28 cellular contexts compared by ENCODE assay signal in the genomic region with DNA sequence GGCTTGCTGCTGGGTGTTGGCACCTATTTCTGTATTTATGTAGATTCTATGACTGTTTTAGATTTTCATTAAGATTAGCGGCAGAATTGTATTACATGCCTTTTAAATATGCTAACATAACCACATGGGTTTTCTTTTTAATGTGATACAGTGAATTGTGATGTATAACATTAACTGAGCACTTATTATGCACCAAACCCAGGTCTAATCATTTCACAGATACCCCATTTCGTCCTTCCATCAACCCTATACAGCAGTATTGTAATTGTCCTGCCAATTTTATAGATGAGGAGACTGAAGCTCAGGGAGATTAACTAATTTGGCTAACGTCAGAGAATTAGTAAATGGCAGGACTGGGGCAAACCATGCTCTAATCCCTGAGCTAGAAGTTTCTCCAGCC. TPM values are rescaled to one million over a fixed set of nuclear protein-coding genes. Genes with fewer than 3 reads are reported as not detected.
DNase-seq lines count a peak whose midpoint lies in the region; ATAC-seq, FAIRE-seq and TF ChIP-seq lines count a peak whose summit lies in the region.
"Had no signal": no experiment of that assay in that cellular context is flagged by ENCODE, and none has a peak within 500 bp of the region (broad histone marks: within the 10 kb centered on the region; RNA-seq: fewer than 3 reads in every experiment).

No MANE protein-coding gene starts in this region.

- H3K4ac ChIP-seq in trophoblast cell (ENCODE audit: low read depth, low read length), result no peak overlapping the region

- in situ Hi-C loops in GM12878 (cut with MboI), result no loop called here

- no peak overlapping the region for H4K12ac ChIP-seq in trophoblast cell (ENCODE audit: low read depth, low read length)

- H3K36me3 ChIP-seq in GM12878 (ENCODE audit: control insufficient read depth in 2 of 2, insufficient read depth in 2 of 2, low read length in 1 of 2), result no peaks in the 10 kb centered on the region
- H3K36me3 ChIP-seq in trophoblast cell (ENCODE audit: control insufficient read depth in 1 of 2, insufficient read depth in 2 of 2, low read length in 2 of 2), result no peaks in the 10 kb centered on the region

- BruUV-seq in GM12878 (replicated peaks; lab: Mats Ljungman, UMichigan), result TSS peak; percentile 19

- TF ChIP-seq EP300 in A549 (IDR thresholded peaks at IDR 0.05) (no peak), GM12878 (IDR thresholded peaks at IDR 0.05; ENCODE audit: borderline replicate concordance in 1 of 2, control insufficient read depth in 1 of 2, low read depth in 2 of 2, low read length in 2 of 2) (no peak)

- H3K9me3 ChIP-seq in A549 (no peaks in the 10 kb centered on the region), GM12878 (replicated peaks; ENCODE audit: control insufficient read depth, insufficient read depth, low read length) (no peaks in the 10 kb centered on the region), trophoblast cell (ENCODE audit: insufficient read depth, low read depth, low read length) (no peaks in the 10 kb centered on the region)
- H3K9me3 ChIP-seq: Caco-2, SJSA1 had no signal

- H3K27ac ChIP-seq in A549 (no peak overlapping the region; a peak in 1 of 6 replicates), GM12878 (ENCODE audit: control insufficient read depth, insufficient read depth) (no peak overlapping the region), trophoblast cell (ENCODE audit: low read depth, low read length) (peak overlapping the region; percentile 64)
- H3K27ac ChIP-seq: SJSA1 had no signal

- H3K4me3 ChIP-seq in A549, result no peak overlapping the region
- H3K4me3 ChIP-seq in GM12878, result no peak overlapping the region
- no peak overlapping the region for H3K4me3 ChIP-seq in trophoblast cell (ENCODE audit: low read depth, low read length)
- H3K4me3 ChIP-seq: SJSA1 had no signal

- TF ChIP-seq RAD21 in A549 (conservative IDR thresholded peaks at IDR 0.05 in 1 of 2, IDR thresholded peaks at IDR 0.05 in 1 of 2) (no peak), GM12878 (IDR thresholded peaks at IDR 0.05; ENCODE audit: insufficient read depth, low read depth, low read length) (no peak)

- FAIRE-seq in A549 (lab: Jason Lieb, UNC) (no peak), GM12891 (lab: Jason Lieb, UNC) (peak; percentile 23), GM12878 (lab: Jason Lieb, UNC) (no peak)
- FAIRE-seq: GM19239 had no signal

- SMC1A ChIA-PET in GM12878 (lab: Charles Lee; ENCODE audit: uncharacterized antibody, unreplicated experiment), result interaction anchor here (0.7 kb wide), 1 partner anchor 31 kb away, joined by 3 read pairs; no protein-coding TSS in a partner anchor

- no peak for ATAC-seq in A549
- no peak for ATAC-seq in GM12878
- ATAC-seq in GM21717 (IDR thresholded peaks at IDR 0.05; ENCODE audit: unreplicated experiment), result no peak
- ATAC-seq in HG02852 (IDR thresholded peaks at IDR 0.05; ENCODE audit: unreplicated experiment), result no peak
- ATAC-seq in HG02610 (IDR thresholded peaks at IDR 0.05; ENCODE audit: unreplicated experiment), result no peak
- ATAC-seq: CD8-positive, alpha-beta T cell; T-cell had no signal

- CTCF ChIA-PET in A549 (lab: Yijun Ruan, JAX), result interaction anchor here (2.0 kb wide), 1 partner anchor 13 kb away, joined by 6 read pairs; no protein-coding TSS in a partner anchor
- CTCF ChIA-PET in GM12878 (lab: Yijun Ruan, JAX), result interaction anchor here (1.4 to 1.5 kb wide), 2 partner anchors 8 to 58 kb away, joined by 3 to 4 read pairs; no protein-coding TSS in a partner anchor

- H4K20me1 ChIP-seq in GM12878 (ENCODE audit: control insufficient read depth, insufficient read depth), result no peaks in the 10 kb centered on the region

- no peak overlapping the region for H2AK5ac ChIP-seq in trophoblast cell (ENCODE audit: low read length)

- H2BK120ac ChIP-seq in trophoblast cell (ENCODE audit: insufficient read depth, low read length, poor library complexity), result no peak overlapping the region

- H3K4me2 ChIP-seq in A549 (0 out of 3 replicates have a peak overlapping the region, but pooled peaks have one; percentile 13), GM12878 (ENCODE audit: control insufficient read depth, insufficient read depth) (no peak overlapping the region), trophoblast cell (ENCODE audit: low read length) (peak overlapping the region; percentile 8)

- H4K8ac ChIP-seq in trophoblast cell (ENCODE audit: low read depth, low read length), result no peak overlapping the region

- DNase-seq in A549 (ENCODE audit: low read depth in 1 of 2, low spot score in 1 of 2) (no peak), GM12891 (ENCODE audit: insufficient read length, low spot score) (no peak), GM12878 (ENCODE audit: low read depth, low spot score) (no peak), trophoblast cell (no peak)
- no peak for DNase-seq in stimulated activated CD4-positive, alpha-beta T cell treated with anti-CD3 and anti-CD28 coated beads, Interleukin-2, amount 100 ng/mL, for 24 hours
- DNase-seq: C1 segment of cervical spinal cord; Caco-2; CD8-positive, alpha-beta T cell; EL; GDM1; H9; HFFc6; NCI-H1092; NCI-H1417 treated with DMSO at 0.1 percent for 48 hours; NCI-H1694 treated with DMSO at 0.1 percent for 48 hours; NCI-H2081 treated with DMSO at 0.1 percent for 48 hours; NCI-H2171; NCI-H226; NCI-H524; NCI-H774; Right ventricle myocardium superior; RPMI8226; T-cell had no signal

- no peak overlapping the region for H2AFZ ChIP-seq in GM12878 (ENCODE audit: control insufficient read depth, low read depth, low read length)
- no peak overlapping the region for H2AFZ ChIP-seq in trophoblast cell (ENCODE audit: insufficient read depth, low read length, poor library complexity)

- H3K18ac ChIP-seq in trophoblast cell (ENCODE audit: low read length), result no peak overlapping the region

- H3K79me1 ChIP-seq in trophoblast cell (ENCODE audit: low read length), result peaks cover 5% of the 10 kb centered on the region

- no peak overlapping the region for H2BK12ac ChIP-seq in trophoblast cell (ENCODE audit: low read length)

- POLR2A ChIA-PET in A549 (lab: Yijun Ruan, JAX), result no interaction called here
- POLR2A ChIA-PET in GM12878 (lab: Charles Lee), result no interaction called here

- RAD21 ChIA-PET in GM12878 (lab: Charles Lee; ENCODE audit: unreplicated experiment), result no interaction called here

- H3K23ac ChIP-seq in trophoblast cell (ENCODE audit: low read length), result no peak overlapping the region

- H4K91ac ChIP-seq in trophoblast cell (ENCODE audit: low read depth, low read length), result no peak overlapping the region

- TF ChIP-seq CTCF in A549 (IDR thresholded peaks at IDR 0.05) (no peak), GM12878 (IDR thresholded peaks at IDR 0.05 in 2 of 3, conservative IDR thresholded peaks at IDR 0.05 in 1 of 3; ENCODE audit: control insufficient read depth in 2 of 3, extremely low read depth in 1 of 3, insufficient read depth in 1 of 3, low read depth in 3 of 3, low read length in 3 of 3) (no peak)

- 88% methylated on average over 3 of the region's 3 CpGs for WGBS in A549 (ENCODE audit: missing lambda C conversion rate)
- WGBS in GM12878 (ENCODE audit: insufficient coverage, insufficient replicate concordance, low lambda C conversion rate, missing lambda C conversion rate), result 99% methylated on average over 3 of the region's 3 CpGs
- WGBS in trophoblast cell (ENCODE audit: extremely low coverage, insufficient coverage, insufficient read length), result no CpG with 5 or more reads among the region's 3 CpGs

- H3K4me1 ChIP-seq in A549 (peaks cover 51% of the 10 kb centered on the region), GM12878 (ENCODE audit: control insufficient read depth, insufficient read depth, low read length) (peaks cover 28% of the 10 kb centered on the region), trophoblast cell (ENCODE audit: control insufficient read depth in 1 of 2, insufficient read depth in 2 of 2, low read length in 2 of 2) (peaks cover 32 to 36% of the 10 kb centered on the region in 2 experiments)

- no peak overlapping the region for H3K14ac ChIP-seq in trophoblast cell (ENCODE audit: low read length)

- H2BK5ac ChIP-seq in trophoblast cell (ENCODE audit: low read depth, low read length, poor library complexity), result peak overlapping the region; percentile 17

- H3K79me2 ChIP-seq in GM12878 (ENCODE audit: control insufficient read depth, insufficient read depth, low read length) (peaks cover 63% of the 10 kb centered on the region), trophoblast cell (ENCODE audit: control insufficient read depth, insufficient read depth, low read length, poor library complexity) (peaks cover 19% of the 10 kb centered on the region)

- no peaks in the 10 kb centered on the region for H3K27me3 ChIP-seq in GM12878 (replicated peaks in 1 of 2; ENCODE audit: control insufficient read depth in 2 of 2, insufficient read depth in 2 of 2, low read length in 1 of 2)
- no peaks in the 10 kb centered on the region for H3K27me3 ChIP-seq in trophoblast cell (ENCODE audit: insufficient read depth, low read length)
- H3K27me3 ChIP-seq: SJSA1 had no signal

- intact Hi-C loops in GM12878 (cut with micrococcal nuclease; ENCODE audit: unreplicated experiment), result no loop called here

- TF ChIP-seq POLR2A in A549 (IDR thresholded peaks at IDR 0.05; ENCODE audit: low read length) (no peak), GM12891 (IDR thresholded peaks at IDR 0.05; ENCODE audit: low read depth, low read length) (no peak), GM12878 (IDR thresholded peaks at IDR 0.05; ENCODE audit: low read depth, low read length) (no peak)

- H3K9ac ChIP-seq in GM12878 (ENCODE audit: control insufficient read depth, insufficient read depth, low read length), result no peak overlapping the region
- H3K9ac ChIP-seq in trophoblast cell (ENCODE audit: low read length), result no peak overlapping the region

RNA-seq across cellular contexts. Expression of a gene that starts 38.4 kb away (rescaled TPM):
- polyA plus RNA-seq in A549 (2011; rRNA removed) (76.5 and 94.0 TPM in 2 replicates), A549 (2017; fragmentation: RNase III; extraction: RNeasy Plus Mini Kit Qiagen cat#74134 plus additional on column Dnase treatment) (60.2 to 63.4 TPM (median 60.3 TPM) in 3 replicates), GM12878 (2011; rRNA removed) (57.4 and 67.7 TPM in 2 replicates), GM12878 (2014; fragmentation: Illumina TruSeq; extraction: Trizol) (36.0 and 47.4 TPM in 2 replicates), GM12878 (2014; fragmentation: Nextera tagmentation; extraction: Ambion mirVana) (1 to 10 TPM in 1 of 2 experiments, under 1 TPM in 1; 0.93 to 1.6 TPM), GM12878 (2014; rRNA removed) (53.9 and 60.0 TPM in 2 replicates), GM12878 (2016; fragmentation: Nextera tagmentation; extraction: Ambion mirVana) (10 to 100 TPM; 46.3 to 49.5 TPM)
- 68.9 and 75.1 TPM in 2 replicates for polyA plus RNA-seq in A549 (2012; cell fraction: cytosol; rRNA removed)
- polyA plus RNA-seq in A549 (2012; cell fraction: nucleus; rRNA removed), result 75.5 and 83.5 TPM in 2 replicates
- 36.2 and 36.7 TPM in 2 replicates for polyA minus RNA-seq in A549 (2011; rRNA and poly(A)+ RNA removed)
- 58.1 TPM for polyA plus RNA-seq in GM12891 (2012; ENCODE audit: low read depth, missing spikeins)
- total RNA-seq in GM12878 (2013; cell fraction: nucleolus; rRNA removed), result 83.4 and 87.9 TPM in 2 replicates
- total RNA-seq in GM12878 (2014; rRNA removed) (26.4 and 27.5 TPM in 2 replicates), GM12878 (2014; rRNA removed; fragmentation: Illumina TruSeq; extraction: Trizol) (42.1 and 45.9 TPM in 2 replicates), GM12878 (2021) (78.7 and 80.6 TPM in 2 replicates)
- 24.4 TPM for polyA plus RNA-seq in GM12878 (2011; ENCODE audit: low read depth)
- polyA plus RNA-seq in GM12878 (2011; cell fraction: cytosol; rRNA removed), result 66.7 and 69.8 TPM in 2 replicates
- polyA plus RNA-seq in GM12878 (2011; cell fraction: nucleus; rRNA removed), result 83.2 and 88.8 TPM in 2 replicates
- 38.7 and 45.2 TPM in 2 replicates for polyA plus RNA-seq in GM12878 (2012)
- 36.6 and 45.8 TPM in 2 replicates for polyA minus RNA-seq in GM12878 (2011; rRNA and poly(A)+ RNA removed)
- 13.4 and 13.5 TPM in 2 replicates for polyA minus RNA-seq in GM12878 (2011; cell fraction: cytosol; rRNA and poly(A)+ RNA removed)
- 12.2 and 18.0 TPM in 2 replicates for polyA minus RNA-seq in GM12878 (2011; cell fraction: nucleus; rRNA and poly(A)+ RNA removed)
- polyA plus RNA-seq in trophoblast cell (2013), result 89.1 and 90.0 TPM in 2 replicates
